9 cellular contexts compared by ENCODE assay signal in genomic region chr5:58481828-58482227, GRCh38. TPM values are rescaled to one million over a fixed set of nuclear protein-coding genes. Genes with fewer than 3 reads are reported as not detected.
"Had no signal": no experiment of that assay in that cellular context is flagged by ENCODE, and none has a peak within 500 bp of the region (broad histone marks: within the 10 kb centered on the region; RNA-seq: fewer than 3 reads in every experiment).

No MANE protein-coding gene starts in this region.

- H3K4me1 Mint-ChIP-seq: GM23338 had no signal

- H3K4me2 ChIP-seq: GM23338 had no signal

- H3K4me1 ChIP-seq: HAP-1 had no signal

- H3K27ac Mint-ChIP-seq: GM23338 had no signal

- ATAC-seq: GM23338, HCT116, K562 had no signal

- DNase-seq: H7, IMR-90, KG1 had no signal

- H3K4me3 Mint-ChIP-seq: GM23338 had no signal

- H3K4me3 ChIP-seq: GM23338, HAP-1, K562 had no signal

- H3K9me3 Mint-ChIP-seq: GM23338 had no signal

- H3K9me3 ChIP-seq: HAP-1 had no signal

- H3K36me3 ChIP-seq: HAP-1 had no signal

- H2AFZ ChIP-seq: GM23338 had no signal

RNA-seq across cellular contexts. Expression of gene GAPT, which starts 9.4 kb away (rescaled TPM):
- total RNA-seq: GM23338, H4, H7, HT-29, IMR-90, K562 had no signal
- polyA plus RNA-seq: GM23338, IMR-90, K562 had no signal

RNA-seq across cellular contexts. Expression of gene PLK2, which starts 21.9 kb away (rescaled TPM):
- polyA plus RNA-seq: K562 had no signal
